ENCODE assay signal across 1 cellular context in the genomic region with DNA sequence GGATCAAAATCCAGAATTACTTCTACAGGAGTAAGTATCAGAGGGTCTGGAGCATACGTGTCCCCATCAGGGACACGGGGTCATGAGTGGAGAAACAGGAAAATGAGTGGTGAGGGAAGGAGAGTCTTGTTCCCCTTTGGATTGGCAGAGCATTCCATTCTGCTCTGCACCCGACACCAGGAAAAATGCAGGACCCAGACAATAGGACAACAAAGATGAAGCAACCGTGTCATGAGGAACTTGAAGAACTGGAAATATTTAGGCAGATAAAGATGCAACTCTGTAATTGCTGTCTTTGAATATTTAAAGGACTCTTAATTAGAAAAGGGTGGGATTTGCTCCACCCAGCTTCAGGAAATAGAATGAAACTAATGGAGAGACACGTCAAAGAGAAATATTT.
TF ChIP-seq lines count a peak whose summit lies in the region.

No MANE protein-coding gene starts in this region.

TF ChIP-seq in HCT116, 20 proteins besides CTCF, POLR2A, EP300 and RAD21:
- TF ChIP-seq REST (IDR thresholded peaks at IDR 0.05; ENCODE audit: low read depth) (no peak), SRF (IDR thresholded peaks at IDR 0.05; ENCODE audit: low read depth) (no peak), EGR1 (IDR thresholded peaks at IDR 0.05; ENCODE audit: low read depth) (no peak), SIN3A (IDR thresholded peaks at IDR 0.05; ENCODE audit: low read depth) (no peak), EZH2phosphoT487 (IDR thresholded peaks at IDR 0.05; ENCODE audit: borderline replicate concordance) (no peak), ATF3 (IDR thresholded peaks at IDR 0.05) (no peak), JUND (IDR thresholded peaks at IDR 0.05) (no peak), POLR2AphosphoS5 (IDR thresholded peaks at IDR 0.05; ENCODE audit: low read depth, low read length) (no peak), TCF7L2 (IDR thresholded peaks at IDR 0.05; ENCODE audit: borderline replicate concordance, extremely low read depth, insufficient read depth, insufficient read length) (no peak), ZNF274 (IDR thresholded peaks at IDR 0.05; ENCODE audit: low read depth, low read length) (no peak), ELF1 (IDR thresholded peaks at IDR 0.05; ENCODE audit: borderline replicate concordance, low read depth) (no peak), MAX (IDR thresholded peaks at IDR 0.05) (no peak), FOSL1 (IDR thresholded peaks at IDR 0.05; ENCODE audit: low read depth) (no peak), EZH2 (IDR thresholded peaks at IDR 0.05) (no peak), CBX3 (IDR thresholded peaks at IDR 0.05; ENCODE audit: low read depth) (no peak), YY1 (IDR thresholded peaks at IDR 0.05; ENCODE audit: extremely low read depth, insufficient replicate concordance, low read depth, low read length) (no peak), SP1 (IDR thresholded peaks at IDR 0.05; ENCODE audit: low read depth) (no peak)
- TF ChIP-seq, protein P1, sequence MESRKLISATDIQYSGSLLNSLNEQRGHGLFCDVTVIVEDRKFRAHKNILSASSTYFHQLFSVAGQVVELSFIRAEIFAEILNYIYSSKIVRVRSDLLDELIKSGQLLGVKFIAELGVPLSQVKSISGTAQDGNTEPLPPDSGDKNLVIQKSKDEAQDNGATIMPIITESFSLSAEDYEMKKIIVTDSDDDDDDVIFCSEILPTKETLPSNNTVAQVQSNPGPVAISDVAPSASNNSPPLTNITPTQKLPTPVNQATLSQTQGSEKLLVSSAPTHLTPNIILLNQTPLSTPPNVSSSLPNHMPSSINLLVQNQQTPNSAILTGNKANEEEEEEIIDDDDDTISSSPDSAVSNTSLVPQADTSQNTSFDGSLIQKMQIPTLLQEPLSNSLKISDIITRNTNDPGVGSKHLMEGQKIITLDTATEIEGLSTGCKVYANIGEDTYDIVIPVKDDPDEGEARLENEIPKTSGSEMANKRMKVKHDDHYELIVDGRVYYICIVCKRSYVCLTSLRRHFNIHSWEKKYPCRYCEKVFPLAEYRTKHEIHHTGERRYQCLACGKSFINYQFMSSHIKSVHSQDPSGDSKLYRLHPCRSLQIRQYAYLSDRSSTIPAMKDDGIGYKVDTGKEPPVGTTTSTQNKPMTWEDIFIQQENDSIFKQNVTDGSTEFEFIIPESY (IDR thresholded peaks at IDR 0.05; ENCODE audit: extremely low read depth, insufficient replicate concordance, low read length): no peak
